20 cellular contexts compared by ENCODE assay signal in genomic region chr2:154013514-154013913, GRCh38.
"Had no signal": no experiment of that assay in that cellular context is flagged by ENCODE, and none has a peak within 500 bp of the region (broad histone marks: within the 10 kb centered on the region; RNA-seq: fewer than 3 reads in every experiment).

No MANE protein-coding gene starts in this region.

- H3K9me3 ChIP-seq: MG63 had no signal

- FAIRE-seq: astrocyte, RCC 7860 had no signal

- H3K4me3 ChIP-seq: MG63 had no signal

- ATAC-seq: activated T-cell treated with anti-CD3 and anti-CD28 coated beads, Interleukin-2, amount 50 U/mL, for 4 hours; PC-3; T-helper 17 cell had no signal

- H3K36me3 ChIP-seq: MG63 had no signal

- DNase-seq: activated B cell treated with CpG ODN at 0.5 μM for 24 hours; activated CD4-positive, alpha-beta memory T cell treated with anti-CD3 and anti-CD28 coated beads for 36 hours; activated CD4-positive, alpha-beta T cell treated with anti-CD3 and anti-CD28 coated beads, Interleukin-2, amount 10 ng/mL, durations not matched to agents 7 days and 5 days; activated CD8-positive, alpha-beta memory T cell treated with anti-CD3 and anti-CD28 coated beads for 24 hours; activated naive CD4-positive, alpha-beta T cell; activated T-cell treated with anti-CD3 and anti-CD28 coated beads, Interleukin-2, amount 50 U/mL, for 4 hours; MG63; MV-4-11; NCI-H1105; NCI-H1436; NCI-H1694 treated with DMSO at 0.1 percent for 48 hours; NCI-H2029 treated with DMSO at 0.1 percent for 48 hours; NCI-H510A treated with DMSO at 0.1 percent for 48 hours; NCI-H69; PC-3; SHP77 treated with DMSO at 0.1 percent for 48 hours; T-helper 17 cell; T-helper 9 cell had no signal
